11 cellular contexts compared by ENCODE assay signal in the genomic region with DNA sequence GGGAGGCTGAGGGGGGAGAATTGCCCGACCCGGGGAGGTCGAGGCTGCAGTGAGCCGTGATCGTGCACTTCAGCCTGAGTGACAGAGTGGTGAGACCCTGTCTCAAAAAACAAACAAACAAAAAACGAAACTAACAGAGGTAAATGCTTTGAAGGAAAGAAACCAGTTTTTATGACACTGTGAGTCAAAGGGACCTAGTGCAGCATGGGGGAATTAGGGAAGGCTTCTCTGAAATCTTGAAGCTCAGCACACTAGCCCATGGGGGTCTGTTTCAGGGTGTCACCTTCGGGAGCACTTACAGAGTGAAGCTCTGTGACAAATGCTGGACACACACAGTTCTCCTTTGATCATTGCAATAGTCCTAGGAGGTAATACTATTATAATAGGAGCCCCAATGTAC. TPM values are rescaled to one million over a fixed set of nuclear protein-coding genes. Genes with fewer than 3 reads are reported as not detected.
DNase-seq lines count a peak whose midpoint lies in the region; ATAC-seq, FAIRE-seq and TF ChIP-seq lines count a peak whose summit lies in the region.
"Had no signal": no experiment of that assay in that cellular context is flagged by ENCODE, and none has a peak within 500 bp of the region (broad histone marks: within the 10 kb centered on the region; RNA-seq: fewer than 3 reads in every experiment).

No MANE protein-coding gene starts in this region.

- H3K4me1 Mint-ChIP-seq in activated CD8-positive, alpha-beta memory T cell treated with anti-CD3 and anti-CD28 coated beads, Interleukin-2, amount 10 ng/mL, durations not matched to agents 7 days and 5 days, result peaks cover 54% of the 10 kb centered on the region
- peaks cover 33% of the 10 kb centered on the region for H3K4me1 Mint-ChIP-seq in brain

- no peak for FAIRE-seq in RCC 7860 (lab: Jason Lieb, UNC)
- FAIRE-seq: urothelium cell line had no signal

- H3K9me3 Mint-ChIP-seq in activated CD8-positive, alpha-beta memory T cell treated with anti-CD3 and anti-CD28 coated beads, Interleukin-2, amount 10 ng/mL, durations not matched to agents 7 days and 5 days (ENCODE audit: low read depth), result no peaks in the 10 kb centered on the region
- H3K9me3 Mint-ChIP-seq in brain, result peaks cover 0 to 5% (median 3%) of the 10 kb centered on the region in 5 experiments
- H3K9me3 Mint-ChIP-seq: memory B cell had no signal

- TF ChIP-seq CTCF in brain (conservative IDR thresholded peaks at IDR 0.05) (no peak), lower lobe of right lung (IDR thresholded peaks at IDR 0.05) (no peak)

- H3K36me3 Mint-ChIP-seq in activated CD8-positive, alpha-beta memory T cell treated with anti-CD3 and anti-CD28 coated beads, Interleukin-2, amount 10 ng/mL, durations not matched to agents 7 days and 5 days, result peaks cover 9% of the 10 kb centered on the region
- no peaks in the 10 kb centered on the region for H3K36me3 Mint-ChIP-seq in brain
- H3K36me3 Mint-ChIP-seq: memory B cell had no signal

- peak overlapping the region; percentile 38 for H3K4me3 Mint-ChIP-seq in activated CD8-positive, alpha-beta memory T cell treated with anti-CD3 and anti-CD28 coated beads, Interleukin-2, amount 10 ng/mL, durations not matched to agents 7 days and 5 days
- H3K4me3 Mint-ChIP-seq in brain, result no peak overlapping the region

- peaks cover 4% of the 10 kb centered on the region for H3K9me3 ChIP-seq in lower lobe of right lung

- intact Hi-C loops in lower lobe of right lung (cut with DNase I), result no loop called here

- CTCF ChIA-PET in activated CD8-positive, alpha-beta memory T cell treated with anti-CD3 and anti-CD28 coated beads, Interleukin-2, amount 10 ng/mL, durations not matched to agents 7 days and 5 days (lab: Charles Lee), result interaction anchor here (1.0 to 1.9 kb wide), 5 partner anchors 9 to 49 kb away, joined by 3 to 7 read pairs (median 3); no protein-coding TSS in a partner anchor

- no peaks in the 10 kb centered on the region for H3K36me3 ChIP-seq in lower lobe of right lung

- H3K27me3 ChIP-seq in lower lobe of right lung (ENCODE audit: low read depth), result no peaks in the 10 kb centered on the region

- DNase-seq in activated CD8-positive, alpha-beta memory T cell treated with anti-CD3 and anti-CD28 coated beads, Interleukin-2, amount 10 ng/mL, durations not matched to agents 7 days and 5 days, result no peak
- DNase-seq in activated CD8-positive, alpha-beta memory T cell treated with anti-CD3 and anti-CD28 coated beads, Interleukin-2, amount 50 U/mL, for 4 hours, result no peak
- DNase-seq in lower lobe of right lung, result no peak
- DNase-seq in RCC 7860 (ENCODE audit: low spot score), result no peak
- DNase-seq in NCI-H526 treated with DMSO at 0.1 percent for 48 hours (lab: John Stamatoyannopoulos, UW), result no peak
- DNase-seq: activated CD4-positive, CD25-positive, alpha-beta regulatory T cell had no signal

- ATAC-seq in activated CD8-positive, alpha-beta memory T cell treated with anti-CD3 and anti-CD28 coated beads, Interleukin-2, amount 10 ng/mL, durations not matched to agents 7 days and 5 days, result no peak
- ATAC-seq in lower lobe of right lung (no peak), HG03342 (IDR thresholded peaks at IDR 0.05; ENCODE audit: unreplicated experiment) (no peak)

- H3K4me1 ChIP-seq in lower lobe of right lung, result peaks cover 57% of the 10 kb centered on the region

- H3K27ac Mint-ChIP-seq in activated CD8-positive, alpha-beta memory T cell treated with anti-CD3 and anti-CD28 coated beads, Interleukin-2, amount 10 ng/mL, durations not matched to agents 7 days and 5 days, result peak overlapping the region; percentile 78
- H3K27ac Mint-ChIP-seq in brain, result peak overlapping the region in 3 of 5 experiments; percentile 29 to 91 (median 90)

- H3K27ac ChIP-seq in lower lobe of right lung (peak overlapping the region; percentile 82), temporal lobe (ENCODE audit: low read depth, low read length) (peak overlapping the region; percentile 68)

- no peak overlapping the region for H3K4me3 ChIP-seq in lower lobe of right lung

- no peaks in the 10 kb centered on the region for H3K27me3 Mint-ChIP-seq in activated CD8-positive, alpha-beta memory T cell treated with anti-CD3 and anti-CD28 coated beads, Interleukin-2, amount 10 ng/mL, durations not matched to agents 7 days and 5 days
- no peaks in the 10 kb centered on the region for H3K27me3 Mint-ChIP-seq in brain
- H3K27me3 Mint-ChIP-seq: memory B cell had no signal

RNA-seq across cellular contexts. Expression of gene ITPRIPL2, which starts 16.6 kb away (rescaled TPM):
- 10 to 100 TPM in 1 of 2 experiments, 1 to 10 TPM in 1; 7.1 to 16.7 TPM for total RNA-seq in activated CD8-positive, alpha-beta memory T cell treated with anti-CD3 and anti-CD28 coated beads, Interleukin-2, amount 10 ng/mL, durations not matched to agents 7 days and 5 days
- polyA plus RNA-seq in brain (ENCODE audit: insufficient read depth, low read depth, low replicate concordance), result 2.2 TPM
- total RNA-seq in lower lobe of right lung (60.7 TPM), temporal lobe (2.7 TPM)

RNA-seq across cellular contexts. Expression of gene SYT17, which starts 37.7 kb away (rescaled TPM):
- total RNA-seq in activated CD8-positive, alpha-beta memory T cell treated with anti-CD3 and anti-CD28 coated beads, Interleukin-2, amount 10 ng/mL, durations not matched to agents 7 days and 5 days, result not detected
- 8.2 TPM for polyA plus RNA-seq in brain (ENCODE audit: insufficient read depth, low read depth, low replicate concordance)
- total RNA-seq in lower lobe of right lung (11.8 TPM), temporal lobe (3.9 TPM)
